17 cellular contexts compared by ENCODE assay signal in genomic region chr1:36153476-36153875, GRCh38. TPM values are rescaled to one million over a fixed set of nuclear protein-coding genes. Genes with fewer than 3 reads are reported as not detected.
A peak's percentile ranks its signal among the peaks of the same experiment; 100 is the strongest.
DNase-seq lines count a peak whose midpoint lies in the region; ATAC-seq, FAIRE-seq and TF ChIP-seq lines count a peak whose summit lies in the region.
"Had no signal": no experiment of that assay in that cellular context is flagged by ENCODE, and none has a peak within 500 bp of the region (broad histone marks: within the 10 kb centered on the region; RNA-seq: fewer than 3 reads in every experiment).

No MANE protein-coding gene starts in this region.

- H3K9ac ChIP-seq in HUES6 (ENCODE audit: low read length): peak overlapping the region; percentile 12
- H3K9ac ChIP-seq: KMS-11 had no signal

- TF ChIP-seq EP300 in sigmoid colon (IDR thresholded peaks at IDR 0.05): no peak

- H3K27me3 ChIP-seq in HUES6 (ENCODE audit: control insufficient read depth, insufficient read depth, low read length) (peaks cover 34% of the 10 kb centered on the region), sigmoid colon (no peaks in the 10 kb centered on the region), small intestine (ENCODE audit: control insufficient read depth in 2 of 2, insufficient read depth in 2 of 2, low read length in 2 of 2) (no peaks in the 10 kb centered on the region)

- no peak for DNase-seq in activated CD4-positive, alpha-beta T cell treated with anti-CD3 and anti-CD28 coated beads for 36 hours
- no peak for DNase-seq in activated CD4-positive, alpha-beta T cell treated with anti-CD3 and anti-CD28 coated beads, Interleukin-2, amount 50 U/mL, for 1 hour
- no peak for DNase-seq in central memory CD8-positive, alpha-beta T cell (ENCODE audit: low spot score in 2 of 2)
- DNase-seq in sigmoid colon: no peak
- no peak for DNase-seq in H4 (ENCODE audit: low spot score)
- no peak for DNase-seq in small intestine
- no peak for DNase-seq in NCI-H1105 treated with DMSO at 0.1 percent for 48 hours (lab: John Stamatoyannopoulos, UW)
- DNase-seq: activated T-cell treated with anti-CD3 and anti-CD28 coated beads, Interleukin-2, amount 50 U/mL, for 72 hours; GF-D8; NCI-H1417 treated with DMSO at 0.1 percent for 48 hours; NCI-H446; stimulated activated CD4-positive, alpha-beta T cell treated with anti-CD3 and anti-CD28 coated beads, Interleukin-4, amount 100 ng/mL, for 1 hour had no signal

- FAIRE-seq in small intestine (lab: Jason Lieb, UNC): no peak
- FAIRE-seq: H54, keratinocyte had no signal

- H3K27me3 Mint-ChIP-seq in activated CD4-positive, alpha-beta T cell treated with anti-CD3 and anti-CD28 coated beads for 36 hours: no peaks in the 10 kb centered on the region
- H3K27me3 Mint-ChIP-seq in central memory CD8-positive, alpha-beta T cell: no peaks in the 10 kb centered on the region

- POLR2A ChIA-PET in activated CD4-positive, alpha-beta T cell treated with anti-CD3 and anti-CD28 coated beads for 36 hours (lab: Charles Lee): no interaction called here

- H3K36me3 ChIP-seq in HUES6 (ENCODE audit: control insufficient read depth, insufficient read depth, low read length): no peaks in the 10 kb centered on the region
- H3K36me3 ChIP-seq in sigmoid colon: no peaks in the 10 kb centered on the region
- H3K36me3 ChIP-seq in small intestine (ENCODE audit: control insufficient read depth in 2 of 2, insufficient read depth in 2 of 2, low read length in 2 of 2): no peaks in the 10 kb centered on the region

- peaks cover 64% of the 10 kb centered on the region for H3K4me1 Mint-ChIP-seq in activated CD4-positive, alpha-beta T cell treated with anti-CD3 and anti-CD28 coated beads for 36 hours
- H3K4me1 Mint-ChIP-seq in central memory CD8-positive, alpha-beta T cell: peaks cover 79% of the 10 kb centered on the region

- no peaks in the 10 kb centered on the region for H3K9me3 Mint-ChIP-seq in activated CD4-positive, alpha-beta T cell treated with anti-CD3 and anti-CD28 coated beads for 36 hours (ENCODE audit: low read depth)
- no peaks in the 10 kb centered on the region for H3K9me3 Mint-ChIP-seq in central memory CD8-positive, alpha-beta T cell
- H3K9me3 Mint-ChIP-seq: activated T-cell treated with anti-CD3 and anti-CD28 coated beads, Interleukin-2, amount 50 U/mL, for 72 hours; WTC11 had no signal

- peaks cover 40% of the 10 kb centered on the region for H3K4me1 ChIP-seq in HUES6 (ENCODE audit: control insufficient read depth, insufficient read depth, low read length)
- H3K4me1 ChIP-seq in sigmoid colon: peaks cover 0 to 66% (median 56%) of the 10 kb centered on the region in 4 donors
- H3K4me1 ChIP-seq in small intestine (ENCODE audit: control insufficient read depth in 2 of 2, insufficient read depth in 1 of 2, low read depth in 1 of 2, low read length in 1 of 2): peaks cover 3 to 20% of the 10 kb centered on the region in 2 donors

- no peak overlapping the region for H3K4me3 ChIP-seq in HUES6 (ENCODE audit: low read depth, low read length)
- no peak overlapping the region for H3K4me3 ChIP-seq in sigmoid colon
- H3K4me3 ChIP-seq in small intestine (ENCODE audit: low read depth in 1 of 2, low read length in 2 of 2): no peak overlapping the region

- no peak for TF ChIP-seq CTCF in sigmoid colon (IDR thresholded peaks at IDR 0.05)

- whole genome bisulfite sequencing in sigmoid colon, 2 donors: 95 to 97% methylated on average over 6 of the region's 6 CpGs
- 93 to 96% (median 95%) methylated on average over 6 of the region's 6 CpGs for WGBS in small intestine, 3 donors

- peaks cover 13% of the 10 kb centered on the region for H3K36me3 Mint-ChIP-seq in activated CD4-positive, alpha-beta T cell treated with anti-CD3 and anti-CD28 coated beads for 36 hours (ENCODE audit: low read depth)
- peaks cover 24% of the 10 kb centered on the region for H3K36me3 Mint-ChIP-seq in central memory CD8-positive, alpha-beta T cell (ENCODE audit: insufficient read depth)
- H3K36me3 Mint-ChIP-seq: WTC11 had no signal

- CTCF ChIA-PET in activated CD4-positive, alpha-beta T cell treated with anti-CD3 and anti-CD28 coated beads for 36 hours (lab: Charles Lee): interaction anchor here (0.9 to 1.4 kb wide), 4 partner anchors 9 to 132 kb away, joined by 3 to 7 read pairs (median 4); no protein-coding TSS in a partner anchor

- H3K4me3 Mint-ChIP-seq in activated CD4-positive, alpha-beta T cell treated with anti-CD3 and anti-CD28 coated beads for 36 hours: peak overlapping the region; percentile 18
- H3K4me3 Mint-ChIP-seq in central memory CD8-positive, alpha-beta T cell: peak overlapping the region; percentile 100
- H3K4me3 Mint-ChIP-seq: WTC11 had no signal

- intact Hi-C loops in activated CD4-positive, alpha-beta T cell treated with anti-CD3 and anti-CD28 coated beads for 36 hours (cut with DNase I, micrococcal nuclease): loop anchor here in 1 of 2 experiments (5.0 kb wide), 1 partner anchor 1324 kb away; no protein-coding TSS in a partner anchor
- intact Hi-C loops in sigmoid colon (cut with DNase I): no loop called here

- H3K27ac Mint-ChIP-seq in activated CD4-positive, alpha-beta T cell treated with anti-CD3 and anti-CD28 coated beads for 36 hours: peak overlapping the region; percentile 84
- H3K27ac Mint-ChIP-seq in central memory CD8-positive, alpha-beta T cell (ENCODE audit: low read depth): peak overlapping the region; percentile 30
- H3K27ac Mint-ChIP-seq: WTC11 had no signal

- ATAC-seq in activated CD4-positive, alpha-beta T cell treated with anti-CD3 and anti-CD28 coated beads for 36 hours: no peak
- no peak for ATAC-seq in central memory CD8-positive, alpha-beta T cell (replicated peaks; ENCODE audit: extremely low read depth, poor library complexity, severe bottlenecking)
- ATAC-seq: activated T-cell treated with anti-CD3 and anti-CD28 coated beads, Interleukin-2, amount 50 U/mL, for 72 hours; WTC11 had no signal

- H3K27ac ChIP-seq in HUES6 (ENCODE audit: low read depth, low read length) (no peak overlapping the region), sigmoid colon (peak overlapping the region in 3 of 4 donors; percentile 98 to 100 (median 100)), small intestine (ENCODE audit: low read depth in 1 of 2, low read length in 1 of 2) (no peak overlapping the region)
- H3K27ac ChIP-seq: KMS-11 had no signal

- no peak for TF ChIP-seq POLR2A in sigmoid colon (IDR thresholded peaks at IDR 0.05)

- no peaks in the 10 kb centered on the region for H3K9me3 ChIP-seq in HUES6 (ENCODE audit: control insufficient read depth, insufficient read depth, low read depth, low read length)
- H3K9me3 ChIP-seq in sigmoid colon: no peaks in the 10 kb centered on the region
- H3K9me3 ChIP-seq in small intestine (ENCODE audit: control insufficient read depth, low read depth): no peaks in the 10 kb centered on the region

RNA-seq across cellular contexts. Expression of gene MAP7D1, which starts 2.5 kb away (rescaled TPM):
- 100 to 1,000 TPM; 122 to 133 TPM for total RNA-seq in activated CD4-positive, alpha-beta T cell treated with anti-CD3 and anti-CD28 coated beads for 36 hours
- total RNA-seq in sigmoid colon: 100 to 1,000 TPM; 104 to 226 (median 129) TPM
- polyA plus RNA-seq in sigmoid colon: 10 to 100 TPM; 31.8 to 60.9 (median 57.1) TPM
- 59.1 and 79.3 TPM in 2 replicates for total RNA-seq in H4 (2014; rRNA removed; shearing (Covaris generic))
- 10 to 100 TPM; 37.4 to 58.6 (median 47.9) TPM for polyA plus RNA-seq in small intestine

RNA-seq across cellular contexts. Expression of gene TRAPPC3, which starts 4.2 kb away (rescaled TPM):
- 10 to 100 TPM; 43.8 to 53.8 TPM for total RNA-seq in activated CD4-positive, alpha-beta T cell treated with anti-CD3 and anti-CD28 coated beads for 36 hours
- total RNA-seq in sigmoid colon: 100 to 1,000 TPM; 108 to 177 (median 129) TPM
- polyA plus RNA-seq in sigmoid colon (100 to 1,000 TPM in 1 of 3 donors, 10 to 100 TPM in 2; 75.1 to 102 (median 80.9) TPM), small intestine (10 to 100 TPM; 70.7 to 90.5 (median 72.5) TPM)
- total RNA-seq in H4 (2014; rRNA removed; shearing (Covaris generic)): 105 and 110 TPM in 2 replicates

RNA-seq across cellular contexts. Expression of gene COL8A2, which starts 28.5 kb away (rescaled TPM):
- total RNA-seq in activated CD4-positive, alpha-beta T cell treated with anti-CD3 and anti-CD28 coated beads for 36 hours: under 1 TPM; 0.05 TPM
- total RNA-seq in sigmoid colon: 10 to 100 TPM in 1 of 4 donors, 1 to 10 TPM in 3; 1.8 to 13.0 (median 4.3) TPM
- polyA plus RNA-seq in sigmoid colon: 1 to 10 TPM in 2 of 3 donors, under 1 TPM in 1; 0.60 to 3.2 (median 2.4) TPM
- total RNA-seq in H4 (2014; rRNA removed; shearing (Covaris generic)): 0.08 and 0.88 TPM in 2 replicates
- 1 to 10 TPM in 1 of 3 donors, under 1 TPM in 1, not detected in 1; 0.27 to 1.3 TPM for polyA plus RNA-seq in small intestine

Comparison
In these comparisons a context has a peak if more than half of its experiments do, and no peak if none do; other contexts are left out.
1. H3K27ac ChIP-seq: peak in sigmoid colon (3 of 4); none in HUES6 (single experiment) and small intestine (0 of 2).